11 cellular contexts compared by ENCODE assay signal in the genomic region with DNA sequence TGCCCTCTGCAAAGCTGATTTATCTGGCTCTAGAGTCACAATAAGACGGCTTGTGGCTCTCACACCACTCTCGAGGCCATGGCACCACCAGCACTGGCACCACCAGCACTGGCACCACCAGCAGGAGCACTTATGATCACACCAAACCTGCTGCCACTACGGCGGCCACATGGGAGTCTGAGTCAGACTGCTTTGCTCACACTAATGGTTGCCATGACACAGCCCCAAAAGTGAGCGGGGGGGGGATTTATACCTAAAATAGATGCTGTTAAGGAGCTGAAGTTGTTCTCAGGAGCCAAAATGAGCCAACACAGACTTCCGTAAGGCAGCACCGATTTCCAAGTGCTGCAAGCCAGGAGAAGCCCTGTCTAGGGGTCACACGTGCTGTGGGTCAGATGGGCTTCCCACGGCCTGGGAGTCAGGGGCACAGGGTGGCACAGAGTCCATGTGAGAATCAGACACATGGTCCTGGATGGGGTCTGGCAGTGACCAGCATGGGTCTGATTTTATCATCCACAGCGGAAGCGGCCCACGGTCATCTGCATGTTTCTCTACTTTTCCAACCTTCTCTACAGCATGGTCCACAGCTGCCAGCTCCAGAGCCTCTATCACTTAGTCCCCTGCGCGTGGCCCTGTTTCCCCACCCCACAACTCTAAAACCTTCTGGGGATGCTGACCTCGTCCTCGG. TPM values are rescaled to one million over a fixed set of nuclear protein-coding genes. Genes with fewer than 3 reads are reported as not detected.
DNase-seq lines count a peak whose midpoint lies in the region; ATAC-seq and TF ChIP-seq lines count a peak whose summit lies in the region.
"Had no signal": no experiment of that assay in that cellular context is flagged by ENCODE, and none has a peak within 500 bp of the region (broad histone marks: within the 10 kb centered on the region; RNA-seq: fewer than 3 reads in every experiment).

No MANE protein-coding gene starts in this region.

- TF ChIP-seq POLR2A in esophagus muscularis mucosa (IDR thresholded peaks at IDR 0.05; ENCODE audit: low read depth) (no peak), ovary (IDR thresholded peaks at IDR 0.05) (no peak)

- intact Hi-C loops in esophagus muscularis mucosa (cut with DNase I) = no loop called here
- intact Hi-C loops in ovary (cut with DNase I) = no loop called here

- POLR2A ChIA-PET in GM10248 (lab: Yijun Ruan, JAX) = interaction anchor here (2.2 kb wide), 1 partner anchor 9 kb away, joined by 10 read pairs; no protein-coding TSS in a partner anchor

- H3K4me3 ChIP-seq in esophagus muscularis mucosa (no peak overlapping the region), ovary (no peak overlapping the region)

- no peak for TF ChIP-seq CTCF in esophagus muscularis mucosa (IDR thresholded peaks at IDR 0.05)
- no peak for TF ChIP-seq CTCF in ovary (IDR thresholded peaks at IDR 0.05)
- no peak for TF ChIP-seq CTCF in GM10248 (IDR thresholded peaks at IDR 0.05; ENCODE audit: control extremely low read depth, extremely low read depth, low read depth, missing control alignments)

- peak; percentile 88 for DNase-seq in AG08395 (ENCODE audit: low spot score)
- peak; percentile 67 for DNase-seq in M059J (ENCODE audit: low read depth)
- no peak for DNase-seq in esophagus muscularis mucosa (ENCODE audit: extremely low spot score)
- DNase-seq in ovary = peak; percentile 72 to 86 (median 75)
- DNase-seq in kidney tubule cell (ENCODE audit: low spot score) = no peak
- DNase-seq in GM10248 (ENCODE audit: extremely low spot score) = no peak
- no peak for DNase-seq in GDM1 (lab: John Stamatoyannopoulos, UW)
- DNase-seq: dermis blood vessel endothelial cell; DMS 273 treated with DMSO at 0.1 percent for 48 hours; NK-92 treated with Interleukin-12 subunit alpha and Interleukin-12 subunit beta, amount 100 ng/mL, for 24 hours had no signal

- peaks cover 0 to 12% (median 9%) of the 10 kb centered on the region in 4 donors for H3K36me3 ChIP-seq in esophagus muscularis mucosa
- H3K36me3 ChIP-seq in ovary = no peaks in the 10 kb centered on the region

- TF ChIP-seq EP300 in esophagus muscularis mucosa (IDR thresholded peaks at IDR 0.05) (no peak), ovary (IDR thresholded peaks at IDR 0.05) (no peak)

- CTCF ChIA-PET in GM10248 (lab: Yijun Ruan, JAX) = interaction anchor here (1.5 to 2.3 kb wide), 3 partner anchors 10 to 37 kb away, joined by 3 to 15 read pairs (median 7); no protein-coding TSS in a partner anchor

- peak overlapping the region; percentile 52 to 69 (median 62) for H3K27ac ChIP-seq in esophagus muscularis mucosa (replicated peaks in 1 of 4)
- peak overlapping the region in 1 of 2 donors; percentile 24 for H3K27ac ChIP-seq in ovary

- H3K9me3 ChIP-seq in esophagus muscularis mucosa = peaks cover 4 to 9% (median 6%) of the 10 kb centered on the region in 4 donors
- no peaks in the 10 kb centered on the region for H3K9me3 ChIP-seq in ovary

- WGBS in esophagus muscularis mucosa = 40% methylated on average over 13 of the region's 16 CpGs
- WGBS in ovary, 3 donors = 51 to 58% (median 52%) methylated on average over 16 of the region's 16 CpGs

- ATAC-seq in HG02938 (IDR thresholded peaks at IDR 0.05; ENCODE audit: unreplicated experiment) = no peak

- H3K4me1 ChIP-seq in esophagus muscularis mucosa = peaks cover 38 to 69% (median 63%) of the 10 kb centered on the region in 4 donors
- peaks cover 8% of the 10 kb centered on the region for H3K4me1 ChIP-seq in ovary (ENCODE audit: insufficient read depth)

- H3K27me3 ChIP-seq in esophagus muscularis mucosa (no peaks in the 10 kb centered on the region), ovary (no peaks in the 10 kb centered on the region)

RNA-seq across cellular contexts. Expression of a gene that starts 16.7 kb away (rescaled TPM):
- 2.2 and 3.9 TPM in 2 replicates for total RNA-seq in M059J (2014; rRNA removed; shearing (Covaris generic))
- total RNA-seq in esophagus muscularis mucosa = 10 to 100 TPM; 11.3 to 29.5 (median 16.9) TPM
- total RNA-seq in ovary = 10 to 100 TPM; 14.3 to 72.7 (median 47.4) TPM
- 10 to 100 TPM; 11.3 to 17.3 TPM for polyA plus RNA-seq in ovary

Comparison
In these comparisons a context has a peak if more than half of its experiments do, and no peak if none do; other contexts are left out.
1. DNase-seq: peak in AG08395 (single experiment), M059J (single experiment) and ovary (5 of 5); none in esophagus muscularis mucosa (single experiment), kidney tubule cell (single experiment), GM10248 (single experiment) and GDM1 (single experiment).